In the genomic region with DNA sequence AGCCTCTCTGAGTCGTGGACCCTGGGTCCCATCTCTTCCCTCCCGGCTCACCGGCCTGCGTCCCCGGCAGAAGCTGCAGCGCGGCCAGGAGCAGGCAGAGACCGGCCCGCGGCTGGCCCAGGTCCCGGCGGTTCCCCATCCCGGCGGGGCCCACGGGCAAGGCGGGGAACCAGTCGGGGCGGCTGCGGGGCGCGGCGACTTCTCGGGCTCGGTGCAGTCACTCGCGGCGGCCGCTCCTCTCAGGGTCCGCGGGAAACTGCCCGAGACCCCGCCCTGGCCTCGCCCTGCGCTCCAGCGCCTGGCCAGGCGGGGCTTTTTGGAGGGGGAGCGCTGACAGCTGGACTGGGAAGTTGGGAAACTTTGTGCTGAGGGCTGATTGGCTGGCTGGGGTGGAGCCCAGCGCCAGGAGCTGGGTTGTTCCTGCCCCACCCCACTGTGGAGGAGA, we compare ENCODE assay signal across 10 cellular contexts. TPM values are rescaled to one million over a fixed set of nuclear protein-coding genes. Genes with fewer than 3 reads are reported as not detected.
DNase-seq lines count a peak whose midpoint lies in the region; ATAC-seq and TF ChIP-seq lines count a peak whose summit lies in the region.
"Had no signal": no experiment of that assay in that cellular context is flagged by ENCODE, and none has a peak within 500 bp of the region (broad histone marks: within the 10 kb centered on the region; RNA-seq: fewer than 3 reads in every experiment).

A gene (minus strand): TSS at position 258 of the 445 bp plus-strand sequence. CDS start 119 bp downstream, at position 139.

- no peaks in the 10 kb centered on the region for H3K9me3 Mint-ChIP-seq in Caco-2 (ENCODE audit: unreplicated experiment)

- H3K9me3 ChIP-seq in Caco-2 (no peaks in the 10 kb centered on the region), right atrium auricular region (no peaks in the 10 kb centered on the region), sigmoid colon (no peaks in the 10 kb centered on the region)
- H3K9me3 ChIP-seq: SJSA1 had no signal

- no peak for TF ChIP-seq EP300 in sigmoid colon (IDR thresholded peaks at IDR 0.05)

- H3K4me3 ChIP-seq in Caco-2 (ENCODE audit: low read depth, low read length) (no peak within 1 kb of the TSS), right atrium auricular region (peak within 1 kb of the TSS; percentile 50 to 58), sigmoid colon (peak within 1 kb of the TSS; percentile 26 to 52 (median 46))
- H3K4me3 ChIP-seq: cardiac muscle cell, SJSA1 had no signal

- no peak for TF ChIP-seq POLR2A in sigmoid colon (IDR thresholded peaks at IDR 0.05)

- intact Hi-C loops in Caco-2 (cut with micrococcal nuclease; ENCODE audit: unreplicated experiment): no loop called here
- intact Hi-C loops in sigmoid colon (cut with DNase I): no loop called here

- H3K27me3 Mint-ChIP-seq in Caco-2 (ENCODE audit: insufficient read depth, unreplicated experiment): peaks cover 25% of the 10 kb centered on the region

- H3K4me3 Mint-ChIP-seq in Caco-2 (ENCODE audit: unreplicated experiment): peak within 1 kb of the TSS; percentile 39

- ATAC-seq in HG03139 (IDR thresholded peaks at IDR 0.05; ENCODE audit: unreplicated experiment) (no peak), HG02610 (IDR thresholded peaks at IDR 0.05; ENCODE audit: unreplicated experiment) (no peak)

- peaks cover 7% of the 10 kb centered on the region for H3K36me3 Mint-ChIP-seq in Caco-2 (ENCODE audit: insufficient read depth, unreplicated experiment)

- BruUV-seq in Caco-2 (replicated peaks; lab: Mats Ljungman, UMichigan): no TSS peak

- peaks cover 12% of the 10 kb centered on the region for H3K4me1 Mint-ChIP-seq in Caco-2 (ENCODE audit: low read depth, unreplicated experiment)

- H3K36me3 ChIP-seq in Caco-2 (ENCODE audit: control insufficient read depth, insufficient read depth, low read length) (no peaks in the 10 kb centered on the region), right atrium auricular region (peaks cover 2% of the 10 kb centered on the region), sigmoid colon (no peaks in the 10 kb centered on the region)
- H3K36me3 ChIP-seq: cardiac muscle cell, SJSA1 had no signal

- no peak for DNase-seq in Caco-2
- peak; percentile 80 for DNase-seq in right atrium auricular region (ENCODE audit: low spot score)
- DNase-seq in sigmoid colon: peak; percentile 88
- no peak for DNase-seq in NCI-H2196 treated with DMSO at 0.1 percent for 48 hours (lab: John Stamatoyannopoulos, UW; ENCODE audit: unreplicated experiment)
- DNase-seq in DMS114 treated with DMSO at 0.1 percent for 48 hours (lab: John Stamatoyannopoulos, UW; ENCODE audit: unreplicated experiment): no peak

- POLR2A ChIA-PET in Caco-2 (lab: Charles Lee): no interaction called here

- TF ChIP-seq CTCF in Caco-2 (IDR thresholded peaks at IDR 0.05; ENCODE audit: insufficient read depth in 1 of 2, low read depth in 1 of 2, low read length in 1 of 2, severe bottlenecking in 1 of 2, unreplicated experiment in 1 of 2) (no peak), right atrium auricular region (IDR thresholded peaks at IDR 0.05) (no peak), sigmoid colon (IDR thresholded peaks at IDR 0.05) (no peak)

- 0 out of 2 replicates have a peak, but pooled peaks cover 4% of the 10 kb centered on the region for H3K4me1 ChIP-seq in Caco-2
- peaks cover 0 to 33% of the 10 kb centered on the region in 2 donors for H3K4me1 ChIP-seq in right atrium auricular region
- H3K4me1 ChIP-seq in sigmoid colon: peaks cover 0 to 28% (median 9%) of the 10 kb centered on the region in 4 donors

- CTCF ChIA-PET in Caco-2 (lab: Charles Lee): interaction anchor here (0.6 kb wide), 1 partner anchor 63 kb away, joined by 5 read pairs; no protein-coding TSS in a partner anchor

- no peak within 1 kb of the TSS for H3K27ac ChIP-seq in adipose tissue (ENCODE audit: low read depth, low read length)
- H3K27ac ChIP-seq in right atrium auricular region: peak within 1 kb of the TSS; percentile 79
- peak within 1 kb of the TSS; percentile 56 to 75 (median 72) for H3K27ac ChIP-seq in sigmoid colon
- H3K27ac ChIP-seq: cardiac muscle cell had no signal

- no peaks in the 10 kb centered on the region; the same call in none of the 2 replicates for H3K27me3 ChIP-seq in Caco-2 (replicated peaks; ENCODE audit: control insufficient read depth, insufficient read depth, low read length)
- H3K27me3 ChIP-seq in right atrium auricular region: no peaks in the 10 kb centered on the region
- H3K27me3 ChIP-seq in sigmoid colon: peaks cover 19 to 89% (median 46%) of the 10 kb centered on the region in 3 donors

- WGBS in adipose tissue, 3 donors: 0 to 2% (median 2%) methylated on average over 35 to 38 of the region's 38 CpGs
- 1 to 2% methylated on average over 38 of the region's 38 CpGs for WGBS in sigmoid colon, 2 donors

- no peak within 1 kb of the TSS for H3K27ac Mint-ChIP-seq in Caco-2 (ENCODE audit: unreplicated experiment)

RNA-seq across cellular contexts. Expression of the gene that starts here (rescaled TPM):
- total RNA-seq in Caco-2 (2022) (not detected in 2 replicates), right atrium auricular region (1 to 10 TPM; 6.8 to 7.2 TPM), sigmoid colon (10 to 100 TPM in 1 of 4 donors, 1 to 10 TPM in 3; 6.1 to 19.9 (median 8.5) TPM)
- polyA plus RNA-seq in adipose tissue (10 to 100 TPM; 12.9 to 62.2 (median 43.2) TPM), sigmoid colon (1 to 10 TPM in 2 of 3 donors, under 1 TPM in 1; 0.46 to 8.0 (median 3.0) TPM)
- total RNA-seq: cardiac muscle cell had no signal

Comparison
In these comparisons a context has a peak if more than half of its experiments do, and no peak if none do; other contexts are left out.
1. DNase-seq: peak in right atrium auricular region (single experiment) and sigmoid colon (single experiment); none in Caco-2 (0 of 2), NCI-H2196 treated with DMSO at 0.1 percent for 48 hours (single experiment) and DMS114 treated with DMSO at 0.1 percent for 48 hours (single experiment).